1 cellular context compared by ENCODE assay signal in genomic region chr5:107461770-107462169, GRCh38.
TF ChIP-seq lines count a peak whose summit lies in the region.

No MANE protein-coding gene starts in this region.

TF ChIP-seq in WTC11, 78 proteins besides CTCF, POLR2A, EP300 and RAD21 (continued from another document):
- TF ChIP-seq MAX (CRISPR knock-in tag; IDR thresholded peaks at IDR 0.05): no peak
- no peak for TF ChIP-seq RELA (CRISPR knock-in tag; IDR thresholded peaks at IDR 0.05; ENCODE audit: borderline replicate concordance)
- TF ChIP-seq EMX1 (CRISPR knock-in tag; IDR thresholded peaks at IDR 0.05): no peak
- TF ChIP-seq IRF2 (CRISPR knock-in tag; IDR thresholded peaks at IDR 0.05; ENCODE audit: borderline replicate concordance, low read depth): no peak
TF ChIP-seq in WTC11: peak in this region for 0.
